27 cellular contexts compared by ENCODE assay signal in genomic region chr2:216942465-216942864, GRCh38.
"Had no signal": no experiment of that assay in that cellular context is flagged by ENCODE, and none has a peak within 500 bp of the region (broad histone marks: within the 10 kb centered on the region; RNA-seq: fewer than 3 reads in every experiment).

No MANE protein-coding gene starts in this region.

- H3K4me1 Mint-ChIP-seq: endodermal cell had no signal

- H3K4me3 Mint-ChIP-seq: dendritic cell treated with granulocyte-macrophage colony-stimulating factor and Interleukin-4, amounts not matched to agents 40 ng/mL and 50 ng/mL, for 4 days; effector memory CD8-positive, alpha-beta T cell; endodermal cell had no signal

- FAIRE-seq: colon, endometrium, endothelial cell of umbilical vein, frontal cortex had no signal

- H3K4me1 ChIP-seq: colonic mucosa, foreskin keratinocyte had no signal

- H3K27me3 Mint-ChIP-seq: effector memory CD8-positive, alpha-beta T cell had no signal

- H3K9me3 ChIP-seq: colonic mucosa, esophagus muscularis mucosa, esophagus squamous epithelium, gastrocnemius medialis, gastroesophageal sphincter, heart left ventricle had no signal

- H3K36me3 ChIP-seq: colonic mucosa, esophagus muscularis mucosa, esophagus squamous epithelium, gastrocnemius medialis, gastroesophageal sphincter, heart left ventricle had no signal

- H3K9me3 Mint-ChIP-seq: dendritic cell treated with granulocyte-macrophage colony-stimulating factor and Interleukin-4, amounts not matched to agents 40 ng/mL and 50 ng/mL, for 4 days had no signal

- ATAC-seq: effector memory CD8-positive, alpha-beta T cell; esophagus mucosa; foreskin keratinocyte; gastroesophageal sphincter; heart left ventricle had no signal

- H3K27me3 ChIP-seq: colonic mucosa, esophagus muscularis mucosa, esophagus squamous epithelium, foreskin keratinocyte, gastrocnemius medialis, gastroesophageal sphincter, heart left ventricle had no signal

- H3K4me3 ChIP-seq: colonic mucosa, coronary artery, dorsolateral prefrontal cortex, esophagus muscularis mucosa, esophagus squamous epithelium, gastrocnemius medialis, gastroesophageal sphincter, heart left ventricle had no signal

- DNase-seq: colonic mucosa; cortex of kidney; dermis blood vessel endothelial cell; dorsolateral prefrontal cortex; effector CD4-positive, alpha-beta T cell; effector CD8-positive, alpha-beta T cell; effector memory CD4-positive, alpha-beta T cell; effector memory CD8-positive, alpha-beta T cell; endodermal cell; erythroblast; esophagus squamous epithelium; foreskin fibroblast; foreskin keratinocyte; gastrocnemius medialis; glutamatergic neuron; head of caudate nucleus; heart left ventricle had no signal

- H3K27ac ChIP-seq: colonic mucosa, coronary artery, dorsolateral prefrontal cortex, epithelial cell of prostate, esophagus muscularis mucosa, esophagus squamous epithelium, foreskin keratinocyte, gastrocnemius medialis, gastroesophageal sphincter, heart left ventricle had no signal

- H3K27ac Mint-ChIP-seq: dendritic cell treated with granulocyte-macrophage colony-stimulating factor and Interleukin-4, amounts not matched to agents 40 ng/mL and 50 ng/mL, for 4 days; effector memory CD8-positive, alpha-beta T cell; endodermal cell had no signal
